Comparison of ENCODE assay signal across 8 cellular contexts in the genomic region with DNA sequence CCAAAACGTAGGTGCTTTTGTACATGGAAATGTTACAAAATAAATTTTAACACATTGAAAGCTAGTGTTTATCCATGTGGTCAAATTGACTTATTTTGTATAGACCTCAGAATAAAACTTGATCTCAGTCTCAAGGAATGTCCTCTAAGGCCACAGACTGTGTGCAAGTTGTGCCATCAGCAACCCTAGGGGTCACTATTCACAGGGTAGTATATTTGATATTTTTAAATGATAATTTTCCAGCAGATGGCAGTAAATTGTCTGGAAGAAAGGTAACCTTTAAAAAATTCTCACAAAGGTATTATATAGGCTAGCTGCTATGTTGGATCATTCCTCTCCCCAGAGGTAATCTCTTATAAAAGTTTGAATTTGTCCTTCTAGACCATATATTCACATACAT. TPM values are rescaled to one million over a fixed set of nuclear protein-coding genes. Genes with fewer than 3 reads are reported as not detected.
DNase-seq lines count a peak whose midpoint lies in the region; ATAC-seq, FAIRE-seq and TF ChIP-seq lines count a peak whose summit lies in the region.

No MANE protein-coding gene starts in this region.

- H3K4me1 Mint-ChIP-seq in activated CD8-positive, alpha-beta memory T cell treated with anti-CD3 and anti-CD28 coated beads, Interleukin-2, amount 10 ng/mL, durations not matched to agents 7 days and 5 days, result peaks cover 22% of the 10 kb centered on the region

- in situ Hi-C loops in mammary epithelial cell (cut with MboI; ENCODE audit: low sequenced_read_pairs in 2 of 2) (no loop called here), HAP-1 (cut with MboI; ENCODE audit: low sequenced_read_pairs) (no loop called here)

- H3K36me3 Mint-ChIP-seq in activated CD8-positive, alpha-beta memory T cell treated with anti-CD3 and anti-CD28 coated beads, Interleukin-2, amount 10 ng/mL, durations not matched to agents 7 days and 5 days, result no peaks in the 10 kb centered on the region

- H3K4me3 ChIP-seq in mammary epithelial cell (replicated peaks in 1 of 3; ENCODE audit: insufficient read depth in 1 of 3, low read depth in 2 of 3, low read length in 3 of 3) (no peak overlapping the region), spleen (no peak overlapping the region), HAP-1 (no peak overlapping the region)

- H4K20me1 ChIP-seq in mammary epithelial cell (ENCODE audit: insufficient read depth, low read length), result no peaks in the 10 kb centered on the region

- H3K27ac Mint-ChIP-seq in activated CD8-positive, alpha-beta memory T cell treated with anti-CD3 and anti-CD28 coated beads, Interleukin-2, amount 10 ng/mL, durations not matched to agents 7 days and 5 days, result peak overlapping the region; percentile 63

- DNase-seq in activated CD8-positive, alpha-beta memory T cell treated with anti-CD3 and anti-CD28 coated beads, Interleukin-2, amount 10 ng/mL, durations not matched to agents 7 days and 5 days, result no peak
- no peak for DNase-seq in activated CD8-positive, alpha-beta memory T cell treated with anti-CD3 and anti-CD28 coated beads, Interleukin-2, amount 50 U/mL, for 4 hours
- peak in 2 of 3 experiments; percentile 15 to 41 for DNase-seq in NCI-H1417 (lab: John Stamatoyannopoulos, UW)
- DNase-seq in mammary epithelial cell, result peak; percentile 35
- no peak for DNase-seq in spleen
- no peak for DNase-seq in GM12892 (ENCODE audit: insufficient read length)
- DNase-seq in HAP-1 (ENCODE audit: low spot score in 2 of 2), result no peak

- H3K27ac ChIP-seq in mammary epithelial cell (ENCODE audit: insufficient read depth, low read depth, low read length), result no peak overlapping the region
- H3K27ac ChIP-seq in spleen, result peak overlapping the region in 1 of 8 donors; percentile 45

- H3K9me3 Mint-ChIP-seq in activated CD8-positive, alpha-beta memory T cell treated with anti-CD3 and anti-CD28 coated beads, Interleukin-2, amount 10 ng/mL, durations not matched to agents 7 days and 5 days (ENCODE audit: low read depth), result no peaks in the 10 kb centered on the region

- no peaks in the 10 kb centered on the region for H3K9me3 ChIP-seq in mammary epithelial cell (replicated peaks; ENCODE audit: insufficient read depth, low read length)
- no peaks in the 10 kb centered on the region for H3K9me3 ChIP-seq in spleen
- no peaks in the 10 kb centered on the region for H3K9me3 ChIP-seq in HAP-1

- CTCF ChIA-PET in activated CD8-positive, alpha-beta memory T cell treated with anti-CD3 and anti-CD28 coated beads, Interleukin-2, amount 10 ng/mL, durations not matched to agents 7 days and 5 days (lab: Charles Lee), result interaction anchor here (1.0 kb wide), 1 partner anchor 91 kb away, joined by 4 read pairs; no protein-coding TSS in a partner anchor
- CTCF ChIA-PET in mammary epithelial cell (lab: Charles Lee; ENCODE audit: low non-redundant PET), result interaction anchor here (0.6 kb wide), 1 partner anchor 77 kb away, joined by 3 read pairs; no protein-coding TSS in a partner anchor

- ATAC-seq in activated CD8-positive, alpha-beta memory T cell treated with anti-CD3 and anti-CD28 coated beads, Interleukin-2, amount 10 ng/mL, durations not matched to agents 7 days and 5 days, result peak; percentile 35
- ATAC-seq in GM18867 (IDR thresholded peaks at IDR 0.05; ENCODE audit: unreplicated experiment), result no peak

- H2AFZ ChIP-seq in mammary epithelial cell (ENCODE audit: low read depth, low read length), result peak overlapping the region; percentile 48

- no peak overlapping the region for H3K9ac ChIP-seq in mammary epithelial cell (ENCODE audit: insufficient read depth, low read length)

- TF ChIP-seq CTCF in mammary epithelial cell (conservative IDR thresholded peaks at IDR 0.05 in 1 of 2, IDR thresholded peaks at IDR 0.05 in 1 of 2; ENCODE audit: extremely low read depth in 1 of 2, insufficient read depth in 1 of 2, low read depth in 1 of 2, low read length in 2 of 2) (peak; percentile 24 to 48), spleen (IDR thresholded peaks at IDR 0.05 in 8 of 11, conservative IDR thresholded peaks at IDR 0.05 in 3 of 11) (peak in 8 of 11 experiments; percentile 28 to 55 (median 39))

- TF ChIP-seq POLR2A in spleen (IDR thresholded peaks at IDR 0.05) (no peak), GM12892 (IDR thresholded peaks at IDR 0.05; ENCODE audit: low read depth, low read length) (no peak)

- 25% methylated on average over 1 of the region's 1 CpG for WGBS in mammary epithelial cell (ENCODE audit: low coverage, missing lambda C conversion rate)
- 0 to 33% (median 24%) methylated on average over 1 of the region's 1 CpG for WGBS in spleen, 5 donors

- intact Hi-C loops in mammary epithelial cell (cut with micrococcal nuclease) (loop anchor here (1.0 kb wide), 1 partner anchor 87 kb away; no protein-coding TSS in a partner anchor), spleen (cut with DNase I; ENCODE audit: low total_unique reads) (loop anchor here (5.0 kb wide), 1 partner anchor 84 kb away; no protein-coding TSS in a partner anchor)

- no peaks in the 10 kb centered on the region for H3K27me3 Mint-ChIP-seq in activated CD8-positive, alpha-beta memory T cell treated with anti-CD3 and anti-CD28 coated beads, Interleukin-2, amount 10 ng/mL, durations not matched to agents 7 days and 5 days

- dilution Hi-C loops in mammary epithelial cell (cut with HindIII; ENCODE audit: low sequenced_read_pairs), result no loop called here

- no peak for FAIRE-seq in GM12892 (lab: Jason Lieb, UNC)

- H3K27me3 ChIP-seq in mammary epithelial cell (ENCODE audit: insufficient read depth, low read length) (no peaks in the 10 kb centered on the region), spleen (replicated peaks in 1 of 7) (no peaks in the 10 kb centered on the region), HAP-1 (ENCODE audit: low read depth) (no peaks in the 10 kb centered on the region)

- H3K79me2 ChIP-seq in mammary epithelial cell (ENCODE audit: insufficient read depth, low read length), result no peaks in the 10 kb centered on the region

- H3K36me3 ChIP-seq in mammary epithelial cell (ENCODE audit: insufficient read depth, low read length), result no peaks in the 10 kb centered on the region
- H3K36me3 ChIP-seq in spleen, result no peaks in the 10 kb centered on the region
- H3K36me3 ChIP-seq in HAP-1 (replicated peaks), result no peaks in the 10 kb centered on the region

- BruUV-seq in mammary epithelial cell (replicated peaks; lab: Mats Ljungman, UMichigan), result no TSS peak

- H3K4me2 ChIP-seq in mammary epithelial cell (ENCODE audit: insufficient read depth, low read depth, low read length), result peak overlapping the region; percentile 67

- no peak overlapping the region for H3K4me3 Mint-ChIP-seq in activated CD8-positive, alpha-beta memory T cell treated with anti-CD3 and anti-CD28 coated beads, Interleukin-2, amount 10 ng/mL, durations not matched to agents 7 days and 5 days

- H3K4me1 ChIP-seq in mammary epithelial cell (ENCODE audit: insufficient read depth, low read length) (no peaks in the 10 kb centered on the region), spleen (peaks cover 0 to 20% (median 7%) of the 10 kb centered on the region in 6 donors), HAP-1 (no peaks in the 10 kb centered on the region)

RNA-seq across cellular contexts. Expression of gene SNX10, which starts 12.9 kb away (rescaled TPM):
- 10 to 100 TPM; 42.8 to 59.3 TPM for total RNA-seq in activated CD8-positive, alpha-beta memory T cell treated with anti-CD3 and anti-CD28 coated beads, Interleukin-2, amount 10 ng/mL, durations not matched to agents 7 days and 5 days
- 10 to 100 TPM in 1 of 2 donors, 1 to 10 TPM in 1; 6.0 to 13.0 TPM for total RNA-seq in mammary epithelial cell
- polyA plus RNA-seq in mammary epithelial cell, result 11.4 TPM
- 4.5 TPM for polyA minus RNA-seq in mammary epithelial cell
- total RNA-seq in spleen, result 10 to 100 TPM; 31.0 to 46.3 (median 42.1) TPM
- 10 to 100 TPM; 20.8 to 38.6 (median 28.6) TPM for polyA plus RNA-seq in spleen
- polyA plus RNA-seq in GM12892 (2012; ENCODE audit: missing spikeins), result 34.0 TPM

Comparison
In these comparisons a context has a peak if more than half of its experiments do, and no peak if none do; other contexts are left out.
1. DNase-seq: peak in NCI-H1417 (2 of 3) and mammary epithelial cell (single experiment); none in activated CD8-positive, alpha-beta memory T cell treated with anti-CD3 and anti-CD28 coated beads, Interleukin-2, amount 10 ng/mL, durations not matched to agents 7 days and 5 days (single experiment), activated CD8-positive, alpha-beta memory T cell treated with anti-CD3 and anti-CD28 coated beads, Interleukin-2, amount 50 U/mL, for 4 hours (single experiment), spleen (single experiment), GM12892 (single experiment) and HAP-1 (0 of 2).